Comparison of ENCODE assay signal across 1 cellular context in genomic region chr9:98085955-98086354, GRCh38.
A peak's percentile ranks its signal among the peaks of the same experiment; 100 is the strongest.
TF ChIP-seq lines count a peak whose summit lies in the region.

No MANE protein-coding gene starts in this region.

TF ChIP-seq in K562, 482 proteins besides CTCF, POLR2A, EP300 and RAD21:
- TF ChIP-seq RFX1 (IDR thresholded peaks at IDR 0.05), result peak; percentile 93
- TF ChIP-seq IRF2 (CRISPR knock-in tag; IDR thresholded peaks at IDR 0.05), result no peak
TF ChIP-seq in K562: peak in this region for 1.
